Comparison of ENCODE assay signal across 29 cellular contexts in the genomic region with DNA sequence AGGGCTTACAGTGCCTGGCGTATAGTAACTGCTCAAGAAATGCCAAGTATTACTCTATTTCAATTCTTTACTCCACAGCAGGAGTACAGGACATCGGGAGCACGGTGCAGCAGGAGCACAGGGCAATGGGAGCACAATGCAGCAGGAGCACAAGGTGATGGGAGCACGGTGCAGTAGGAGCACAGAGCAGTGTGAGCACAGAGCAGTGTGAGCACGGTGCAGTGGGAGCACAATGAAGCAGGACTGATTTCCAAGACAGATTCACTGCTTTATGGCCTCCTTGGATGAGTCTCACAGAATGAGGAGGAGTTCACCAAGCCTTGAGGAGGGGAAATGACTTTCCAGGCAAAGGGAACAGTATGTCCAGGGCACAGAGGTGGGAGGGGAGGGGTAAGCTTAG. TPM values are rescaled to one million over a fixed set of nuclear protein-coding genes. Genes with fewer than 3 reads are reported as not detected.
"Had no signal": no experiment of that assay in that cellular context is flagged by ENCODE, and none has a peak within 500 bp of the region (broad histone marks: within the 10 kb centered on the region; RNA-seq: fewer than 3 reads in every experiment).

No MANE protein-coding gene starts in this region.

- H3K9me3 ChIP-seq: heart right ventricle, left lung, lower lobe of right lung, thyroid gland had no signal

- H3K9me3 Mint-ChIP-seq: activated CD4-positive, alpha-beta memory T cell treated with anti-CD3 and anti-CD28 coated beads for 36 hours; activated T-helper 1 cell treated with anti-CD3 and anti-CD28 coated beads, Interleukin-12 subunit alpha, Interleukin-12 subunit beta, Interleukin-2, Interleukin-4 antibody, amounts not matched to agents 30 ng/mL and 10 ng/mL and 1 ng/mL, durations not matched to agents 14 hours and 24 hours and 36 hours; natural killer cell; stimulated activated memory B cell treated with anti-CD40 and anti-IgM and Interleukin-4, amounts not matched to agents 10 μg/mL and 1 μg/mL and 100 μg/mL, for 72 hours; stimulated activated naive CD8-positive, alpha-beta T cell treated with anti-CD3 and anti-CD28 coated beads, Interleukin-15, amount 100 ng/mL, for 72 hours; T-helper 1 cell treated with Interleukin-12 subunit alpha and Interleukin-12 subunit beta and Interleukin-4 antibody, amounts not matched to agents 30 μg/mL and 1 μg/mL, for 36 hours had no signal

- H3K4me1 ChIP-seq: lower lobe of right lung had no signal

- H3K4me3 ChIP-seq: heart right ventricle, left lung, lower lobe of right lung, skin epidermis, thyroid gland had no signal

- H3K27ac Mint-ChIP-seq: activated CD4-positive, alpha-beta memory T cell treated with anti-CD3 and anti-CD28 coated beads for 36 hours; activated T-helper 1 cell treated with anti-CD3 and anti-CD28 coated beads, Interleukin-12 subunit alpha, Interleukin-12 subunit beta, Interleukin-2, Interleukin-4 antibody, amounts not matched to agents 30 ng/mL and 10 ng/mL and 1 ng/mL, durations not matched to agents 14 hours and 24 hours and 36 hours; stimulated activated memory B cell treated with anti-CD40 and anti-IgM and Interleukin-4, amounts not matched to agents 10 μg/mL and 1 μg/mL and 100 μg/mL, for 72 hours; stimulated activated naive CD8-positive, alpha-beta T cell treated with anti-CD3 and anti-CD28 coated beads, Interleukin-15, amount 100 ng/mL, for 72 hours; T-helper 1 cell treated with Interleukin-12 subunit alpha and Interleukin-12 subunit beta and Interleukin-4 antibody, amounts not matched to agents 30 μg/mL and 1 μg/mL, for 36 hours had no signal

- DNase-seq: activated CD4-positive, alpha-beta memory T cell treated with anti-CD3 and anti-CD28 coated beads for 36 hours; activated CD4-positive, alpha-beta T cell treated with anti-CD3 and anti-CD28 coated beads for 48 hours; activated CD8-positive, alpha-beta memory T cell treated with anti-CD3 and anti-CD28 coated beads, Interleukin-2, amount 50 U/mL, for 4 hours; activated gamma-delta T cell treated with Interleukin-2 at 50 U/mL for 16 hours; activated naive CD4-positive, alpha-beta T cell treated with anti-CD3 and anti-CD28 coated beads, Interleukin-2, amount 50 U/mL, for 16 hours; activated T-cell treated with anti-CD3 and anti-CD28 coated beads, Interleukin-2, amount 50 U/mL, for 1 hour; amniotic stem cell; caudate nucleus; foreskin keratinocyte; heart right ventricle; kidney glomerular epithelial cell; left lung; lower lobe of right lung; mesenchymal stem cell; natural killer cell; stimulated activated CD4-positive, alpha-beta T cell treated with anti-CD3 and anti-CD28 coated beads, Interleukin-1b, Interleukin-23, amount 100 ng/mL, for 48 hours; stimulated activated CD4-positive, alpha-beta T cell treated with anti-CD3 and anti-CD28 coated beads, Interleukin-4, amount 100 ng/mL, for 4 hours; stimulated activated CD8-positive, alpha-beta memory T cell treated with anti-CD3 and anti-CD28 coated beads, Interleukin-4, amount 100 ng/mL, for 48 hours; stimulated activated naive CD8-positive, alpha-beta T cell treated with anti-CD3 and anti-CD28 coated beads, Interleukin-15, amount 100 ng/mL, for 72 hours; substantia nigra; T-helper 9 cell; thyroid gland had no signal

- H3K36me3 Mint-ChIP-seq: activated CD4-positive, alpha-beta memory T cell treated with anti-CD3 and anti-CD28 coated beads for 36 hours; natural killer cell; stimulated activated memory B cell treated with anti-CD40 and anti-IgM and Interleukin-4, amounts not matched to agents 10 μg/mL and 1 μg/mL and 100 μg/mL, for 72 hours had no signal

- H3K36me3 ChIP-seq: heart right ventricle, left lung, lower lobe of right lung, thyroid gland had no signal

- H3K4me3 Mint-ChIP-seq: activated CD4-positive, alpha-beta memory T cell treated with anti-CD3 and anti-CD28 coated beads for 36 hours; activated T-helper 1 cell treated with anti-CD3 and anti-CD28 coated beads, Interleukin-12 subunit alpha, Interleukin-12 subunit beta, Interleukin-2, Interleukin-4 antibody, amounts not matched to agents 30 ng/mL and 10 ng/mL and 1 ng/mL, durations not matched to agents 14 hours and 24 hours and 36 hours; natural killer cell; stimulated activated memory B cell treated with anti-CD40 and anti-IgM and Interleukin-4, amounts not matched to agents 10 μg/mL and 1 μg/mL and 100 μg/mL, for 72 hours; stimulated activated naive CD8-positive, alpha-beta T cell treated with anti-CD3 and anti-CD28 coated beads, Interleukin-15, amount 100 ng/mL, for 72 hours; T-helper 1 cell treated with Interleukin-12 subunit alpha and Interleukin-12 subunit beta and Interleukin-4 antibody, amounts not matched to agents 30 μg/mL and 1 μg/mL, for 36 hours had no signal

- ATAC-seq: activated CD4-positive, CD25-positive, alpha-beta regulatory T cell treated with anti-CD3 and anti-CD28 coated beads, Interleukin-2, amount 50 U/mL, for 24 hours; esophagus mucosa; foreskin keratinocyte; left lung; lower lobe of right lung; natural killer cell; stimulated activated memory B cell treated with anti-CD40 and anti-IgM and Interleukin-4, amounts not matched to agents 10 μg/mL and 1 μg/mL and 100 μg/mL, for 72 hours; stimulated activated naive CD8-positive, alpha-beta T cell treated with anti-CD3 and anti-CD28 coated beads, Interleukin-15, amount 100 ng/mL, for 72 hours had no signal

- H3K27me3 ChIP-seq: foreskin keratinocyte, heart right ventricle, left lung, thyroid gland had no signal

- H3K27ac ChIP-seq: foreskin keratinocyte, heart right ventricle, left lung, lower lobe of right lung, skin epidermis, thyroid gland had no signal

- H3K27me3 Mint-ChIP-seq: activated CD4-positive, alpha-beta memory T cell treated with anti-CD3 and anti-CD28 coated beads for 36 hours; stimulated activated memory B cell treated with anti-CD40 and anti-IgM and Interleukin-4, amounts not matched to agents 10 μg/mL and 1 μg/mL and 100 μg/mL, for 72 hours had no signal

RNA-seq across cellular contexts. Expression of a gene that starts 21.3 kb away (rescaled TPM):
- total RNA-seq: lower lobe of right lung, sciatic nerve, thyroid gland had no signal
